1 cellular context compared by ENCODE assay signal in the genomic region with DNA sequence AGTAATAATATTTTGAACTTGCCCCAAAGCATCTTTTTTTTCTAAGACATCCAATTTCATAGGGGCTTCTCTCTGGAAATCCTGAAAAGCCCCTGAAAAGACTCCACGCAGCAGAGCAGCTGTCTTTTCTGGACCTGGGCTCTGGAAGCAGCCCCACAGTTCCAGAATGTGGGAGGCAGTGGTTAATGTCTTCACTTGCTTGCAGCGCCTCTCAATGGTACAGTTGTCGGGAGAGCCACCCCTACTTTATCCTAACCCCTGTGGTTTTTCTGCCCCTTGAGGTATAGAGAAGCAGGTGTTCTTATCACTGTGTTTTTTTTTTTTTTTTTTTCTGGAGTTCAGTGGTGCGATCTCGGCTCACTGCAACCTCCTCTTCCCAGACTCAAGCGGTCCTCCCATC.
TF ChIP-seq lines count a peak whose summit lies in the region.

No MANE protein-coding gene starts in this region.

TF ChIP-seq in H1, 55 proteins besides CTCF, POLR2A, EP300 and RAD21:
- TF ChIP-seq, protein P1, sequence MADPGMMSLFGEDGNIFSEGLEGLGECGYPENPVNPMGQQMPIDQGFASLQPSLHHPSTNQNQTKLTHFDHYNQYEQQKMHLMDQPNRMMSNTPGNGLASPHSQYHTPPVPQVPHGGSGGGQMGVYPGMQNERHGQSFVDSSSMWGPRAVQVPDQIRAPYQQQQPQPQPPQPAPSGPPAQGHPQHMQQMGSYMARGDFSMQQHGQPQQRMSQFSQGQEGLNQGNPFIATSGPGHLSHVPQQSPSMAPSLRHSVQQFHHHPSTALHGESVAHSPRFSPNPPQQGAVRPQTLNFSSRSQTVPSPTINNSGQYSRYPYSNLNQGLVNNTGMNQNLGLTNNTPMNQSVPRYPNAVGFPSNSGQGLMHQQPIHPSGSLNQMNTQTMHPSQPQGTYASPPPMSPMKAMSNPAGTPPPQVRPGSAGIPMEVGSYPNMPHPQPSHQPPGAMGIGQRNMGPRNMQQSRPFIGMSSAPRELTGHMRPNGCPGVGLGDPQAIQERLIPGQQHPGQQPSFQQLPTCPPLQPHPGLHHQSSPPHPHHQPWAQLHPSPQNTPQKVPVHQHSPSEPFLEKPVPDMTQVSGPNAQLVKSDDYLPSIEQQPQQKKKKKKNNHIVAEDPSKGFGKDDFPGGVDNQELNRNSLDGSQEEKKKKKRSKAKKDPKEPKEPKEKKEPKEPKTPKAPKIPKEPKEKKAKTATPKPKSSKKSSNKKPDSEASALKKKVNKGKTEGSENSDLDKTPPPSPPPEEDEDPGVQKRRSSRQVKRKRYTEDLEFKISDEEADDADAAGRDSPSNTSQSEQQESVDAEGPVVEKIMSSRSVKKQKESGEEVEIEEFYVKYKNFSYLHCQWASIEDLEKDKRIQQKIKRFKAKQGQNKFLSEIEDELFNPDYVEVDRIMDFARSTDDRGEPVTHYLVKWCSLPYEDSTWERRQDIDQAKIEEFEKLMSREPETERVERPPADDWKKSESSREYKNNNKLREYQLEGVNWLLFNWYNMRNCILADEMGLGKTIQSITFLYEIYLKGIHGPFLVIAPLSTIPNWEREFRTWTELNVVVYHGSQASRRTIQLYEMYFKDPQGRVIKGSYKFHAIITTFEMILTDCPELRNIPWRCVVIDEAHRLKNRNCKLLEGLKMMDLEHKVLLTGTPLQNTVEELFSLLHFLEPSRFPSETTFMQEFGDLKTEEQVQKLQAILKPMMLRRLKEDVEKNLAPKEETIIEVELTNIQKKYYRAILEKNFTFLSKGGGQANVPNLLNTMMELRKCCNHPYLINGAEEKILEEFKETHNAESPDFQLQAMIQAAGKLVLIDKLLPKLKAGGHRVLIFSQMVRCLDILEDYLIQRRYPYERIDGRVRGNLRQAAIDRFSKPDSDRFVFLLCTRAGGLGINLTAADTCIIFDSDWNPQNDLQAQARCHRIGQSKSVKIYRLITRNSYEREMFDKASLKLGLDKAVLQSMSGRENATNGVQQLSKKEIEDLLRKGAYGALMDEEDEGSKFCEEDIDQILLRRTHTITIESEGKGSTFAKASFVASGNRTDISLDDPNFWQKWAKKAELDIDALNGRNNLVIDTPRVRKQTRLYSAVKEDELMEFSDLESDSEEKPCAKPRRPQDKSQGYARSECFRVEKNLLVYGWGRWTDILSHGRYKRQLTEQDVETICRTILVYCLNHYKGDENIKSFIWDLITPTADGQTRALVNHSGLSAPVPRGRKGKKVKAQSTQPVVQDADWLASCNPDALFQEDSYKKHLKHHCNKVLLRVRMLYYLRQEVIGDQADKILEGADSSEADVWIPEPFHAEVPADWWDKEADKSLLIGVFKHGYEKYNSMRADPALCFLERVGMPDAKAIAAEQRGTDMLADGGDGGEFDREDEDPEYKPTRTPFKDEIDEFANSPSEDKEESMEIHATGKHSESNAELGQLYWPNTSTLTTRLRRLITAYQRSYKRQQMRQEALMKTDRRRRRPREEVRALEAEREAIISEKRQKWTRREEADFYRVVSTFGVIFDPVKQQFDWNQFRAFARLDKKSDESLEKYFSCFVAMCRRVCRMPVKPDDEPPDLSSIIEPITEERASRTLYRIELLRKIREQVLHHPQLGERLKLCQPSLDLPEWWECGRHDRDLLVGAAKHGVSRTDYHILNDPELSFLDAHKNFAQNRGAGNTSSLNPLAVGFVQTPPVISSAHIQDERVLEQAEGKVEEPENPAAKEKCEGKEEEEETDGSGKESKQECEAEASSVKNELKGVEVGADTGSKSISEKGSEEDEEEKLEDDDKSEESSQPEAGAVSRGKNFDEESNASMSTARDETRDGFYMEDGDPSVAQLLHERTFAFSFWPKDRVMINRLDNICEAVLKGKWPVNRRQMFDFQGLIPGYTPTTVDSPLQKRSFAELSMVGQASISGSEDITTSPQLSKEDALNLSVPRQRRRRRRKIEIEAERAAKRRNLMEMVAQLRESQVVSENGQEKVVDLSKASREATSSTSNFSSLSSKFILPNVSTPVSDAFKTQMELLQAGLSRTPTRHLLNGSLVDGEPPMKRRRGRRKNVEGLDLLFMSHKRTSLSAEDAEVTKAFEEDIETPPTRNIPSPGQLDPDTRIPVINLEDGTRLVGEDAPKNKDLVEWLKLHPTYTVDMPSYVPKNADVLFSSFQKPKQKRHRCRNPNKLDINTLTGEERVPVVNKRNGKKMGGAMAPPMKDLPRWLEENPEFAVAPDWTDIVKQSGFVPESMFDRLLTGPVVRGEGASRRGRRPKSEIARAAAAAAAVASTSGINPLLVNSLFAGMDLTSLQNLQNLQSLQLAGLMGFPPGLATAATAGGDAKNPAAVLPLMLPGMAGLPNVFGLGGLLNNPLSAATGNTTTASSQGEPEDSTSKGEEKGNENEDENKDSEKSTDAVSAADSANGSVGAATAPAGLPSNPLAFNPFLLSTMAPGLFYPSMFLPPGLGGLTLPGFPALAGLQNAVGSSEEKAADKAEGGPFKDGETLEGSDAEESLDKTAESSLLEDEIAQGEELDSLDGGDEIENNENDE (IDR thresholded peaks at IDR 0.05; ENCODE audit: insufficient replicate concordance, low read length), result no peak
